Comparison of ENCODE assay signal across 8 cellular contexts in genomic region chr6:163416640-163417253, GRCh38. TPM values are rescaled to one million over a fixed set of nuclear protein-coding genes. Genes with fewer than 3 reads are reported as not detected.
A peak's percentile ranks its signal among the peaks of the same experiment; 100 is the strongest.
DNase-seq lines count a peak whose midpoint lies in the region; ATAC-seq and TF ChIP-seq lines count a peak whose summit lies in the region.

No MANE protein-coding gene starts in this region.

- no peaks in the 10 kb centered on the region for H3K27me3 ChIP-seq in H7 (ENCODE audit: control insufficient read depth, insufficient read depth, low read length)
- no peaks in the 10 kb centered on the region for H3K27me3 ChIP-seq in brain microvascular endothelial cell (replicated peaks)

- H3K27ac ChIP-seq in brain microvascular endothelial cell (peak overlapping the region; percentile 92), skin epidermis (peak overlapping the region in 20 of 21 experiments; percentile 89 to 99 (median 96))

- H3K36me3 ChIP-seq in H7 (replicated peaks; ENCODE audit: control insufficient read depth, insufficient read depth, low read length) (no peaks in the 10 kb centered on the region), brain microvascular endothelial cell (replicated peaks) (peaks cover 3% of the 10 kb centered on the region)

- peak; percentile 78 for DNase-seq in CD1c-positive myeloid dendritic cell (ENCODE audit: extremely low spot score)
- DNase-seq in H7 = peak; percentile 44
- peak; percentile 0 for DNase-seq in RKO (ENCODE audit: low spot score)
- peak; percentile 70 for DNase-seq in brain microvascular endothelial cell
- DNase-seq in iPS-NIHi11 (ENCODE audit: low spot score) = peak; percentile 48

- peak; percentile 47 for TF ChIP-seq CTCF in brain microvascular endothelial cell (IDR thresholded peaks at IDR 0.05; ENCODE audit: low read depth, low read length, missing control alignments)

- in situ Hi-C loops in brain microvascular endothelial cell (cut with HindIII; ENCODE audit: low pct_ligation_motif_present, low sequenced_read_pairs) = loop anchor here (25.0 kb wide), 2 partner anchors 229 to 554 kb away; no protein-coding TSS in a partner anchor

- H3K4me3 ChIP-seq in H7 (ENCODE audit: insufficient read depth, low read depth, low read length) = peak overlapping the region; percentile 93
- H3K4me3 ChIP-seq in brain microvascular endothelial cell (ENCODE audit: low read depth, low read length) = peak overlapping the region; percentile 88
- peak overlapping the region; percentile 66 to 99 (median 81) for H3K4me3 ChIP-seq in skin epidermis

- ATAC-seq in GM18517 (IDR thresholded peaks at IDR 0.05; ENCODE audit: unreplicated experiment) (no peak), HG02610 (IDR thresholded peaks at IDR 0.05; ENCODE audit: unreplicated experiment) (no peak)

RNA-seq across cellular contexts. Expression of gene QKI, which starts 2.2 kb away (rescaled TPM):
- 155 and 200 TPM in 2 replicates for total RNA-seq in H7 (2014; rRNA removed; shearing (Covaris generic))

Comparison
In these comparisons a context has a peak if more than half of its experiments do, and no peak if none do; other contexts are left out.
1. DNase-seq: peak in every context shown above with its lines; median percentile 78 in CD1c-positive myeloid dendritic cell; 70 in brain microvascular endothelial cell; 48 in iPS-NIHi11; 44 in H7; 0 in RKO.